In the genomic region with DNA sequence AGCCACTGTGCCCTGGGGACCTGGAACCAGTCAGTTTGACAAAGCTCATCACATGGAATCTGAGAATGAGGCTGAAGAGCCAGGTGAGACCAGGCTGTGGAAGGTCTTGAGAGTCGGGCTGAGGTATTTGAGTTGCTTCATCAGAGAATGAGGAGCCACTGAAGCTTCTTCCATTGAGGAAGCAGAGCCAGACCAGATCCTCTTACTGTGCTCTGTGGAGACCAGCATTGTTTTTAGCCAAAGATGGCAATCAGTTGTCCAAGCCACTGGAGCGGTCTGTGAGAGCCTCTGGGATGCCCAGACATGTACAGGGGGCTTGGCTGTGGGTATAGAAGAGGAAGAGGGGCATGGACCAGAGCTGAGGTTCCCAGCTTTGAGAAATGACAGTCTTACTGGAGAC, we compare ENCODE assay signal across 1 cellular context.
TF ChIP-seq lines count a peak whose summit lies in the region.

No MANE protein-coding gene starts in this region.

TF ChIP-seq in HepG2, 621 proteins besides CTCF, POLR2A, EP300 and RAD21:
- TF ChIP-seq, protein P1, sequence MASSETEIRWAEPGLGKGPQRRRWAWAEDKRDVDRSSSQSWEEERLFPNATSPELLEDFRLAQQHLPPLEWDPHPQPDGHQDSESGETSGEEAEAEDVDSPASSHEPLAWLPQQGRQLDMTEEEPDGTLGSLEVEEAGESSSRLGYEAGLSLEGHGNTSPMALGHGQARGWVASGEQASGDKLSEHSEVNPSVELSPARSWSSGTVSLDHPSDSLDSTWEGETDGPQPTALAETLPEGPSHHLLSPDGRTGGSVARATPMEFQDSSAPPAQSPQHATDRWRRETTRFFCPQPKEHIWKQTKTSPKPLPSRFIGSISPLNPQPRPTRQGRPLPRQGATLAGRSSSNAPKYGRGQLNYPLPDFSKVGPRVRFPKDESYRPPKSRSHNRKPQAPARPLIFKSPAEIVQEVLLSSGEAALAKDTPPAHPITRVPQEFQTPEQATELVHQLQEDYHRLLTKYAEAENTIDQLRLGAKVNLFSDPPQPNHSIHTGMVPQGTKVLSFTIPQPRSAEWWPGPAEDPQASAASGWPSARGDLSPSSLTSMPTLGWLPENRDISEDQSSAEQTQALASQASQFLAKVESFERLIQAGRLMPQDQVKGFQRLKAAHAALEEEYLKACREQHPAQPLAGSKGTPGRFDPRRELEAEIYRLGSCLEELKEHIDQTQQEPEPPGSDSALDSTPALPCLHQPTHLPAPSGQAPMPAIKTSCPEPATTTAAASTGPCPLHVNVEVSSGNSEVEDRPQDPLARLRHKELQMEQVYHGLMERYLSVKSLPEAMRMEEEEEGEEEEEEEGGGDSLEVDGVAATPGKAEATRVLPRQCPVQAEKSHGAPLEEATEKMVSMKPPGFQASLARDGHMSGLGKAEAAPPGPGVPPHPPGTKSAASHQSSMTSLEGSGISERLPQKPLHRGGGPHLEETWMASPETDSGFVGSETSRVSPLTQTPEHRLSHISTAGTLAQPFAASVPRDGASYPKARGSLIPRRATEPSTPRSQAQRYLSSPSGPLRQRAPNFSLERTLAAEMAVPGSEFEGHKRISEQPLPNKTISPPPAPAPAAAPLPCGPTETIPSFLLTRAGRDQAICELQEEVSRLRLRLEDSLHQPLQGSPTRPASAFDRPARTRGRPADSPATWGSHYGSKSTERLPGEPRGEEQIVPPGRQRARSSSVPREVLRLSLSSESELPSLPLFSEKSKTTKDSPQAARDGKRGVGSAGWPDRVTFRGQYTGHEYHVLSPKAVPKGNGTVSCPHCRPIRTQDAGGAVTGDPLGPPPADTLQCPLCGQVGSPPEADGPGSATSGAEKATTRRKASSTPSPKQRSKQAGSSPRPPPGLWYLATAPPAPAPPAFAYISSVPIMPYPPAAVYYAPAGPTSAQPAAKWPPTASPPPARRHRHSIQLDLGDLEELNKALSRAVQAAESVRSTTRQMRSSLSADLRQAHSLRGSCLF (CRISPR knock-in tag; IDR thresholded peaks at IDR 0.05; ENCODE audit: borderline replicate concordance): 0 out of 2 replicates have a peak, but pooled peaks have one; percentile 37
- TF ChIP-seq PHF20 (CRISPR knock-in tag; IDR thresholded peaks at IDR 0.05) (no peak), ZNF546 (CRISPR knock-in tag; conservative IDR thresholded peaks at IDR 0.05) (no peak), HIVEP1 (CRISPR knock-in tag; IDR thresholded peaks at IDR 0.05) (peak; percentile 58; the same call in 1 of the 2 replicates), MXD1 (CRISPR knock-in tag; IDR thresholded peaks at IDR 0.05) (0 out of 2 replicates have a peak, but pooled peaks have one; percentile 10), ISX (CRISPR knock-in tag; conservative IDR thresholded peaks at IDR 0.05) (0 out of 2 replicates have a peak, but pooled peaks have one; percentile 51), TBP (CRISPR knock-in tag; IDR thresholded peaks at IDR 0.05) (no peak), KLF11 (CRISPR knock-in tag; IDR thresholded peaks at IDR 0.05) (no peak), NR2F1 (CRISPR knock-in tag; IDR thresholded peaks at IDR 0.05) (no peak), REL (CRISPR knock-in tag; conservative IDR thresholded peaks at IDR 0.05) (no peak)
- TF ChIP-seq, protein P2, sequence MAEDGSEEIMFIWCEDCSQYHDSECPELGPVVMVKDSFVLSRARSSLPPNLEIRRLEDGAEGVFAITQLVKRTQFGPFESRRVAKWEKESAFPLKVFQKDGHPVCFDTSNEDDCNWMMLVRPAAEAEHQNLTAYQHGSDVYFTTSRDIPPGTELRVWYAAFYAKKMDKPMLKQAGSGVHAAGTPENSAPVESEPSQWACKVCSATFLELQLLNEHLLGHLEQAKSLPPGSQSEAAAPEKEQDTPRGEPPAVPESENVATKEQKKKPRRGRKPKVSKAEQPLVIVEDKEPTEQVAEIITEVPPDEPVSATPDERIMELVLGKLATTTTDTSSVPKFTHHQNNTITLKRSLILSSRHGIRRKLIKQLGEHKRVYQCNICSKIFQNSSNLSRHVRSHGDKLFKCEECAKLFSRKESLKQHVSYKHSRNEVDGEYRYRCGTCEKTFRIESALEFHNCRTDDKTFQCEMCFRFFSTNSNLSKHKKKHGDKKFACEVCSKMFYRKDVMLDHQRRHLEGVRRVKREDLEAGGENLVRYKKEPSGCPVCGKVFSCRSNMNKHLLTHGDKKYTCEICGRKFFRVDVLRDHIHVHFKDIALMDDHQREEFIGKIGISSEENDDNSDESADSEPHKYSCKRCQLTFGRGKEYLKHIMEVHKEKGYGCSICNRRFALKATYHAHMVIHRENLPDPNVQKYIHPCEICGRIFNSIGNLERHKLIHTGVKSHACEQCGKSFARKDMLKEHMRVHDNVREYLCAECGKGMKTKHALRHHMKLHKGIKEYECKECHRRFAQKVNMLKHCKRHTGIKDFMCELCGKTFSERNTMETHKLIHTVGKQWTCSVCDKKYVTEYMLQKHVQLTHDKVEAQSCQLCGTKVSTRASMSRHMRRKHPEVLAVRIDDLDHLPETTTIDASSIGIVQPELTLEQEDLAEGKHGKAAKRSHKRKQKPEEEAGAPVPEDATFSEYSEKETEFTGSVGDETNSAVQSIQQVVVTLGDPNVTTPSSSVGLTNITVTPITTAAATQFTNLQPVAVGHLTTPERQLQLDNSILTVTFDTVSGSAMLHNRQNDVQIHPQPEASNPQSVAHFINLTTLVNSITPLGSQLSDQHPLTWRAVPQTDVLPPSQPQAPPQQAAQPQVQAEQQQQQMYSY (CRISPR knock-in tag; IDR thresholded peaks at IDR 0.05): no peak
- TF ChIP-seq, protein P3, sequence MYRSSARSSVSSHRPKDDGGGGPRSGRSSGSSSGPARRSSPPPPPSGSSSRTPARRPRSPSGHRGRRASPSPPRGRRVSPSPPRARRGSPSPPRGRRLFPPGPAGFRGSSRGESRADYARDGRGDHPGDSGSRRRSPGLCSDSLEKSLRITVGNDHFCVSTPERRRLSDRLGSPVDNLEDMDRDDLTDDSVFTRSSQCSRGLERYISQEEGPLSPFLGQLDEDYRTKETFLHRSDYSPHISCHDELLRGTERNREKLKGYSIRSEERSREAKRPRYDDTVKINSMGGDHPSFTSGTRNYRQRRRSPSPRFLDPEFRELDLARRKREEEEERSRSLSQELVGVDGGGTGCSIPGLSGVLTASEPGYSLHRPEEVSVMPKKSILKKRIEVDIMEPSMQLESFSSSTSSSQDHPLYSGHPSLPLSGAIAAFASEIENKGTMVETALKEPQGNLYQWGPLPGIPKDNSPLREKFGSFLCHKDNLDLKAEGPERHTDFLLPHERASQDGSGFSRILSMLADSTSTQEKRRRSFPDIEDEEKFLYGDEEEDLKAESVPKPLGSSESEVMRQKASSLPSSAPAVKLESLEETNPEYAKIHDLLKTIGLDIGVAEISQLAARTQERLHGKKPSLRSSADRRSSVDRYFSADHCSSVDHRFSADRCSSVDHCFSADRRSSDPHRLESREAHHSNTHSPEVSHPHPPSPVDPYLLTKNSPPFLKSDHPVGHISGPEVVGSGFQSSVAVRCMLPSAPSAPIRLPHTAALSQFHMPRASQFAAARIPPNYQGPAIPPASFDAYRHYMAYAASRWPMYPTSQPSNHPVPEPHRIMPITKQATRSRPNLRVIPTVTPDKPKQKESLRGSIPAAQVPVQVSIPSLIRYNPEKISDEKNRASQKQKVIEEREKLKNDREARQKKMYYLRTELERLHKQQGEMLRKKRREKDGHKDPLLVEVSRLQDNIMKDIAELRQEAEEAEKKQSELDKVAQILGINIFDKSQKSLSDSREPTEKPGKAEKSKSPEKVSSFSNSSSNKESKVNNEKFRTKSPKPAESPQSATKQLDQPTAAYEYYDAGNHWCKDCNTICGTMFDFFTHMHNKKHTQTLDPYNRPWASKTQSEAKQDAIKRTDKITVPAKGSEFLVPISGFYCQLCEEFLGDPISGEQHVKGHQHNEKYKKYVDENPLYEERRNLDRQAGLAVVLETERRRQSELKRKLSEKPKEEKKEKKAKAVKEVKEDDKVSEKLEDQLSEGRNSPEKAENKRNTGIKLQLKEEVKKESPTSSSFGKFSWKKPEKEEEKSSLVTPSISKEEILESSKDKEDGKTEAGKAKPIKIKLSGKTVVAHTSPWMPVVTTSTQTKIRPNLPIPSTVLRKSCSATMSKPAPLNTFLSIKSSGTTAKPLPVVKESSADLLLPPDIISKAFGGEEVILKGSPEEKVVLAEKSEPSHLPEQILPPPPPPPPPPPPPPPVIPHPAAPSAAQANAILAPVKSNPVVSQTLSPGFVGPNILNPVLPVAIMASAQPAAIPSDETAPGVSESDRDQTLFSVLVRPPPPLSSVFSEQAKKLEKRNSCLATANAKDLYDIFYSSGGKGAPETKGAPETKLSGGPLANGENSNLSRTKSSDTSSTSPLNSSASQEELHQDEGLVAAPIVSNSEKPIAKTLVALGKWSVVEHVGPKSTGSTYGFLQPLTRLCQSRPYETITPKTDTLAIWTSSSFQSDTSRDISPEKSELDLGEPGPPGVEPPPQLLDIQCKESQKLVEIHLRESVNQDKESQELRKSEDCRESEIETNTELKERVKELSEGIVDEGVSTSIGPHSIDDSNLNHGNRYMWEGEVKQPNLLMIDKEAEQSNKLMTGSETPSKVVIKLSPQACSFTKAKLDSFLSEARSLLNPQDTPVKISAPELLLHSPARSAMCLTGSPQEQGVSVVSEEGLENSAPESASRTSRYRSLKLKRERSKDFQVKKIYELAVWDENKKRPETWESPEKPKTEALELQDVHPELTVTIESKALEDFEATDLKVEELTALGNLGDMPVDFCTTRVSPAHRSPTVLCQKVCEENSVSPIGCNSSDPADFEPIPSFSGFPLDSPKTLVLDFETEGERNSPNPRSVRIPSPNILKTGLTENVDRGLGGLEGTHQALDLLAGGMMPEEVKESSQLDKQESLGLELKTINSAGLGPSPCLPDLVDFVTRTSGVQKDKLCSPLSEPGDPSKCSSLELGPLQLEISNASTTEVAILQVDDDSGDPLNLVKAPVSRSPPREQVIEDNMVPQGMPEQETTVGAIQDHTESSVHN (CRISPR knock-in tag; IDR thresholded peaks at IDR 0.05): 0 out of 2 replicates have a peak, but pooled peaks have one; percentile 42
